16 cellular contexts compared by ENCODE assay signal in genomic region chr1:52917156-52917555, GRCh38.
"Had no signal": no experiment of that assay in that cellular context is flagged by ENCODE, and none has a peak within 500 bp of the region (broad histone marks: within the 10 kb centered on the region; RNA-seq: fewer than 3 reads in every experiment).

No MANE protein-coding gene starts in this region.

- H3K9me3 Mint-ChIP-seq: activated naive CD4-positive, alpha-beta T cell treated with anti-CD3 and anti-CD28 coated beads, Interleukin-2, amount 10 ng/mL, durations not matched to agents 7 days and 5 days; activated T-helper 17 cell treated with anti-CD3 and anti-CD28 coated beads, Interleukin-2, amount 50 U/mL, for 72 hours; central memory CD8-positive, alpha-beta T cell; dendritic cell treated with granulocyte-macrophage colony-stimulating factor and Interleukin-4, amounts not matched to agents 40 ng/mL and 50 ng/mL, for 4 days; effector memory CD8-positive, alpha-beta T cell; stimulated activated naive B cell treated with anti-CD40 and anti-IgM and Interleukin-4, amounts not matched to agents 10 μg/mL and 1 μg/mL and 100 μg/mL, for 72 hours had no signal

- H3K36me3 Mint-ChIP-seq: activated naive CD4-positive, alpha-beta T cell treated with anti-CD3 and anti-CD28 coated beads, Interleukin-2, amount 10 ng/mL, durations not matched to agents 7 days and 5 days; stimulated activated naive B cell treated with anti-CD40 and anti-IgM and Interleukin-4, amounts not matched to agents 10 μg/mL and 1 μg/mL and 100 μg/mL, for 72 hours had no signal

- H3K36me3 ChIP-seq: adrenal gland had no signal

- H3K4me1 ChIP-seq: parathyroid adenoma had no signal

- ATAC-seq: activated T-helper 17 cell treated with anti-CD3 and anti-CD28 coated beads, Interleukin-2, amount 50 U/mL, for 72 hours; effector memory CD8-positive, alpha-beta T cell; lower lobe of right lung; stimulated activated naive B cell treated with anti-CD40 and anti-IgM and Interleukin-4, amounts not matched to agents 10 μg/mL and 1 μg/mL and 100 μg/mL, for 72 hours had no signal

- H3K4me3 ChIP-seq: adrenal gland, lower lobe of right lung had no signal

- DNase-seq: activated CD4-positive, alpha-beta T cell treated with anti-CD3 and anti-CD28 coated beads for 48 hours; activated naive CD4-positive, alpha-beta T cell treated with anti-CD3 and anti-CD28 coated beads, Interleukin-2, amount 10 ng/mL, durations not matched to agents 7 days and 5 days; activated T-cell treated with anti-CD3 and anti-CD28 coated beads for 4 hours; effector memory CD8-positive, alpha-beta T cell; glutamatergic neuron; lower lobe of right lung; midbrain; stimulated activated CD4-positive, alpha-beta T cell treated with anti-CD3 and anti-CD28 coated beads, Interleukin-2, amount 100 ng/mL, for 24 hours; stimulated activated naive B cell treated with anti-CD40 and anti-IgM and Interleukin-4, amounts not matched to agents 10 μg/mL and 1 μg/mL and 100 μg/mL, for 72 hours; substantia nigra had no signal

- H3K9me3 ChIP-seq: adrenal gland, lower lobe of right lung had no signal

- H3K27me3 ChIP-seq: adrenal gland had no signal

- H3K27ac Mint-ChIP-seq: activated naive CD4-positive, alpha-beta T cell treated with anti-CD3 and anti-CD28 coated beads, Interleukin-2, amount 10 ng/mL, durations not matched to agents 7 days and 5 days; activated T-helper 17 cell treated with anti-CD3 and anti-CD28 coated beads, Interleukin-2, amount 50 U/mL, for 72 hours; dendritic cell treated with granulocyte-macrophage colony-stimulating factor and Interleukin-4, amounts not matched to agents 40 ng/mL and 50 ng/mL, for 4 days; stimulated activated naive B cell treated with anti-CD40 and anti-IgM and Interleukin-4, amounts not matched to agents 10 μg/mL and 1 μg/mL and 100 μg/mL, for 72 hours had no signal

- H3K4me3 Mint-ChIP-seq: activated naive CD4-positive, alpha-beta T cell treated with anti-CD3 and anti-CD28 coated beads, Interleukin-2, amount 10 ng/mL, durations not matched to agents 7 days and 5 days; activated T-helper 17 cell treated with anti-CD3 and anti-CD28 coated beads, Interleukin-2, amount 50 U/mL, for 72 hours; central memory CD8-positive, alpha-beta T cell; dendritic cell treated with granulocyte-macrophage colony-stimulating factor and Interleukin-4, amounts not matched to agents 40 ng/mL and 50 ng/mL, for 4 days; effector memory CD8-positive, alpha-beta T cell; stimulated activated naive B cell treated with anti-CD40 and anti-IgM and Interleukin-4, amounts not matched to agents 10 μg/mL and 1 μg/mL and 100 μg/mL, for 72 hours had no signal

- H3K27me3 Mint-ChIP-seq: activated naive CD4-positive, alpha-beta T cell treated with anti-CD3 and anti-CD28 coated beads, Interleukin-2, amount 10 ng/mL, durations not matched to agents 7 days and 5 days; activated T-helper 17 cell treated with anti-CD3 and anti-CD28 coated beads, Interleukin-2, amount 50 U/mL, for 72 hours; central memory CD8-positive, alpha-beta T cell; effector memory CD8-positive, alpha-beta T cell had no signal

- H3K27ac ChIP-seq: epithelial cell of prostate, lower lobe of right lung, parathyroid adenoma had no signal
